1 cellular context compared by ENCODE assay signal in the genomic region with DNA sequence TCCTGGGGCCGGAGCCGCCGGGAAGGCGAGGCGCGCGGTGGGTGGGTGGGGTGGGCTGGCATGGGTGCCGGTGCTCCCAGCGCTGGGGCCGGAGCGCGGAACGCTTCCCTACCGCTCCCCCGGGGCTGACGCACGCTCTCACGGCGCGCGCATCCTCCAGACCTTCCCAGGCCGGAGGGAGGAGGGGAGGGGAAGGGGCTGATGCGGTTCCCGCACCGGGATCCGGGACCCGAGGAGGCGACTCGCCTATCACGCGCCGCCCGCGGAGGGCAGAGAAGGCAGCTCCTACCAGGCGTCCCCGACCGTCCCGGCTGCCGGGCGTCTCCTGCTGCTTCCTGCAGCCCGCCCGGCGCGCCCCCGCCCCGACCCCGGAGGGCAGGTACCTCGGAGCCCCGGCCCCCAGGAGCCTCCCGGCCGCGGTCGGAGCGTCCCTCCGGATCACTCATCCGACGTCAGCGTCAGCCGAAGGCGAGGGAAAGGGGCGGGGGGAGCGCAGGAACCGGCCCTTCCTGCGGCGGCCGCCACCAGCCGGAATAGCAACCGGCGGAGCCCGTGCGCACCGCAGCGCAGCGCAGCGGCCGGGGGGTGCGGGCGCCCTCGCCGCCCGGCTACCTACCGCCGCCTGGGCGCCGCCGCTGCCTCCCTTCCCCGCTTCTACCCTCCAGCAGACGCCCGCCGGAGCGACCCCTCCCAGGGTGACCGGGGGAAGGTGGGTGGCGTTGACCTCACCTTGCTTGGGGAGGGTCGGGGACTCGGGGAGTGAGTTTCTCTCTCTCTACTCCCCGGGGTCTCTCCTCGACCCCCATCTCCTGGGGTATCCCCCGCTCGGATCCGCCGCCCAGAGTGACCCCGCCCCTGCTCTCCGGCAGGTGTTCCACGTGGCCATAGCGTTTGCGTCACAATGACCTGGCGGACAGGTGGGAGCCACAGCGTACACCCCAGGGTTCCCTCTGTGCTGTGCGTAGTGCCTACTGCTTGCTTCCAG.
A peak's percentile ranks its signal among the peaks of the same experiment; 100 is the strongest.
TF ChIP-seq lines count a peak whose summit lies in the region.

A gene (minus strand): TSS at position 457 of the 985 bp plus-strand sequence. CDS start 26,241 bp downstream, outside the sequence.

TF ChIP-seq in K562, 482 proteins besides CTCF, POLR2A, EP300 and RAD21 (continued from another document and continues in another):
- TF ChIP-seq, protein P1, sequence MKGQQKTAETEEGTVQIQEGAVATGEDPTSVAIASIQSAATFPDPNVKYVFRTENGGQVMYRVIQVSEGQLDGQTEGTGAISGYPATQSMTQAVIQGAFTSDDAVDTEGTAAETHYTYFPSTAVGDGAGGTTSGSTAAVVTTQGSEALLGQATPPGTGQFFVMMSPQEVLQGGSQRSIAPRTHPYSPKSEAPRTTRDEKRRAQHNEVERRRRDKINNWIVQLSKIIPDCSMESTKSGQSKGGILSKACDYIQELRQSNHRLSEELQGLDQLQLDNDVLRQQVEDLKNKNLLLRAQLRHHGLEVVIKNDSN (CRISPR knock-in tag; IDR thresholded peaks at IDR 0.05): peak; percentile 50; the same call in 1 of the 2 replicates
- TF ChIP-seq ZNF23 (CRISPR knock-in tag; IDR thresholded peaks at IDR 0.05) (no peak), ZNF3 (CRISPR knock-in tag; IDR thresholded peaks at IDR 0.05) (no peak), MAFG (tag; conservative IDR thresholded peaks at IDR 0.05) (no peak), RHOXF2B (CRISPR knock-in tag; conservative IDR thresholded peaks at IDR 0.05) (no peak), POLR2AphosphoS5 (IDR thresholded peaks at IDR 0.05; ENCODE audit: control insufficient read depth, insufficient read depth, low read depth, low read length) (peak; percentile 52; the same call in 1 of the 2 replicates), ZNF41 (CRISPR knock-in tag; conservative IDR thresholded peaks at IDR 0.05) (no peak), TCF3 (CRISPR knock-in tag; IDR thresholded peaks at IDR 0.05) (no peak), PRPF4 (IDR thresholded peaks at IDR 0.05; ENCODE audit: insufficient read depth, low read depth, low read length, poor library complexity, severe bottlenecking) (no peak), MEF2A (IDR thresholded peaks at IDR 0.05; ENCODE audit: control insufficient read depth, low read depth, low read length) (no peak), MEF2D (tag; conservative IDR thresholded peaks at IDR 0.05; ENCODE audit: low read depth) (no peak), ZNF133 (CRISPR knock-in tag; IDR thresholded peaks at IDR 0.05) (no peak), EP400 (IDR thresholded peaks at IDR 0.05) (peak; percentile 78), GATA2 (CRISPR knock-in tag; IDR thresholded peaks at IDR 0.05) (no peak), XRCC3 (IDR thresholded peaks at IDR 0.05) (no peak), DMBX1 (CRISPR knock-in tag; IDR thresholded peaks at IDR 0.05; ENCODE audit: borderline replicate concordance) (no peak; the same call in 1 of the 2 replicates), ATF1 (CRISPR knock-in tag; IDR thresholded peaks at IDR 0.05) (no peak), ATF1 (tag; IDR thresholded peaks at IDR 0.05) (peak; percentile 80), JUND (IDR thresholded peaks at IDR 0.05; ENCODE audit: borderline replicate concordance, low read depth, low read length) (no peak), JUND (tag; IDR thresholded peaks at IDR 0.05; ENCODE audit: borderline replicate concordance, low read depth, low read length) (no peak; the same call in 2 of the 3 replicates), CREBBP (IDR thresholded peaks at IDR 0.05; ENCODE audit: low read depth, low read length) (no peak)
- TF ChIP-seq, protein P2, sequence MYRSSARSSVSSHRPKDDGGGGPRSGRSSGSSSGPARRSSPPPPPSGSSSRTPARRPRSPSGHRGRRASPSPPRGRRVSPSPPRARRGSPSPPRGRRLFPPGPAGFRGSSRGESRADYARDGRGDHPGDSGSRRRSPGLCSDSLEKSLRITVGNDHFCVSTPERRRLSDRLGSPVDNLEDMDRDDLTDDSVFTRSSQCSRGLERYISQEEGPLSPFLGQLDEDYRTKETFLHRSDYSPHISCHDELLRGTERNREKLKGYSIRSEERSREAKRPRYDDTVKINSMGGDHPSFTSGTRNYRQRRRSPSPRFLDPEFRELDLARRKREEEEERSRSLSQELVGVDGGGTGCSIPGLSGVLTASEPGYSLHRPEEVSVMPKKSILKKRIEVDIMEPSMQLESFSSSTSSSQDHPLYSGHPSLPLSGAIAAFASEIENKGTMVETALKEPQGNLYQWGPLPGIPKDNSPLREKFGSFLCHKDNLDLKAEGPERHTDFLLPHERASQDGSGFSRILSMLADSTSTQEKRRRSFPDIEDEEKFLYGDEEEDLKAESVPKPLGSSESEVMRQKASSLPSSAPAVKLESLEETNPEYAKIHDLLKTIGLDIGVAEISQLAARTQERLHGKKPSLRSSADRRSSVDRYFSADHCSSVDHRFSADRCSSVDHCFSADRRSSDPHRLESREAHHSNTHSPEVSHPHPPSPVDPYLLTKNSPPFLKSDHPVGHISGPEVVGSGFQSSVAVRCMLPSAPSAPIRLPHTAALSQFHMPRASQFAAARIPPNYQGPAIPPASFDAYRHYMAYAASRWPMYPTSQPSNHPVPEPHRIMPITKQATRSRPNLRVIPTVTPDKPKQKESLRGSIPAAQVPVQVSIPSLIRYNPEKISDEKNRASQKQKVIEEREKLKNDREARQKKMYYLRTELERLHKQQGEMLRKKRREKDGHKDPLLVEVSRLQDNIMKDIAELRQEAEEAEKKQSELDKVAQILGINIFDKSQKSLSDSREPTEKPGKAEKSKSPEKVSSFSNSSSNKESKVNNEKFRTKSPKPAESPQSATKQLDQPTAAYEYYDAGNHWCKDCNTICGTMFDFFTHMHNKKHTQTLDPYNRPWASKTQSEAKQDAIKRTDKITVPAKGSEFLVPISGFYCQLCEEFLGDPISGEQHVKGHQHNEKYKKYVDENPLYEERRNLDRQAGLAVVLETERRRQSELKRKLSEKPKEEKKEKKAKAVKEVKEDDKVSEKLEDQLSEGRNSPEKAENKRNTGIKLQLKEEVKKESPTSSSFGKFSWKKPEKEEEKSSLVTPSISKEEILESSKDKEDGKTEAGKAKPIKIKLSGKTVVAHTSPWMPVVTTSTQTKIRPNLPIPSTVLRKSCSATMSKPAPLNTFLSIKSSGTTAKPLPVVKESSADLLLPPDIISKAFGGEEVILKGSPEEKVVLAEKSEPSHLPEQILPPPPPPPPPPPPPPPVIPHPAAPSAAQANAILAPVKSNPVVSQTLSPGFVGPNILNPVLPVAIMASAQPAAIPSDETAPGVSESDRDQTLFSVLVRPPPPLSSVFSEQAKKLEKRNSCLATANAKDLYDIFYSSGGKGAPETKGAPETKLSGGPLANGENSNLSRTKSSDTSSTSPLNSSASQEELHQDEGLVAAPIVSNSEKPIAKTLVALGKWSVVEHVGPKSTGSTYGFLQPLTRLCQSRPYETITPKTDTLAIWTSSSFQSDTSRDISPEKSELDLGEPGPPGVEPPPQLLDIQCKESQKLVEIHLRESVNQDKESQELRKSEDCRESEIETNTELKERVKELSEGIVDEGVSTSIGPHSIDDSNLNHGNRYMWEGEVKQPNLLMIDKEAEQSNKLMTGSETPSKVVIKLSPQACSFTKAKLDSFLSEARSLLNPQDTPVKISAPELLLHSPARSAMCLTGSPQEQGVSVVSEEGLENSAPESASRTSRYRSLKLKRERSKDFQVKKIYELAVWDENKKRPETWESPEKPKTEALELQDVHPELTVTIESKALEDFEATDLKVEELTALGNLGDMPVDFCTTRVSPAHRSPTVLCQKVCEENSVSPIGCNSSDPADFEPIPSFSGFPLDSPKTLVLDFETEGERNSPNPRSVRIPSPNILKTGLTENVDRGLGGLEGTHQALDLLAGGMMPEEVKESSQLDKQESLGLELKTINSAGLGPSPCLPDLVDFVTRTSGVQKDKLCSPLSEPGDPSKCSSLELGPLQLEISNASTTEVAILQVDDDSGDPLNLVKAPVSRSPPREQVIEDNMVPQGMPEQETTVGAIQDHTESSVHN (IDR thresholded peaks at IDR 0.05; ENCODE audit: borderline replicate concordance in 1 of 2, low read depth in 1 of 2): no peak
- TF ChIP-seq, protein P3, sequence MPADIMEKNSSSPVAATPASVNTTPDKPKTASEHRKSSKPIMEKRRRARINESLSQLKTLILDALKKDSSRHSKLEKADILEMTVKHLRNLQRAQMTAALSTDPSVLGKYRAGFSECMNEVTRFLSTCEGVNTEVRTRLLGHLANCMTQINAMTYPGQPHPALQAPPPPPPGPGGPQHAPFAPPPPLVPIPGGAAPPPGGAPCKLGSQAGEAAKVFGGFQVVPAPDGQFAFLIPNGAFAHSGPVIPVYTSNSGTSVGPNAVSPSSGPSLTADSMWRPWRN (IDR thresholded peaks at IDR 0.05; ENCODE audit: low read depth): no peak
- TF ChIP-seq, protein P4, sequence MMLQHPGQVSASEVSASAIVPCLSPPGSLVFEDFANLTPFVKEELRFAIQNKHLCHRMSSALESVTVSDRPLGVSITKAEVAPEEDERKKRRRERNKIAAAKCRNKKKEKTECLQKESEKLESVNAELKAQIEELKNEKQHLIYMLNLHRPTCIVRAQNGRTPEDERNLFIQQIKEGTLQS (IDR thresholded peaks at IDR 0.05): no peak
- TF ChIP-seq, protein P4 (CRISPR knock-in tag; conservative IDR thresholded peaks at IDR 0.05): no peak
- TF ChIP-seq, protein P5, sequence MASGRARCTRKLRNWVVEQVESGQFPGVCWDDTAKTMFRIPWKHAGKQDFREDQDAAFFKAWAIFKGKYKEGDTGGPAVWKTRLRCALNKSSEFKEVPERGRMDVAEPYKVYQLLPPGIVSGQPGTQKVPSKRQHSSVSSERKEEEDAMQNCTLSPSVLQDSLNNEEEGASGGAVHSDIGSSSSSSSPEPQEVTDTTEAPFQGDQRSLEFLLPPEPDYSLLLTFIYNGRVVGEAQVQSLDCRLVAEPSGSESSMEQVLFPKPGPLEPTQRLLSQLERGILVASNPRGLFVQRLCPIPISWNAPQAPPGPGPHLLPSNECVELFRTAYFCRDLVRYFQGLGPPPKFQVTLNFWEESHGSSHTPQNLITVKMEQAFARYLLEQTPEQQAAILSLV (tag; IDR thresholded peaks at IDR 0.05): no peak
- TF ChIP-seq, protein P6, sequence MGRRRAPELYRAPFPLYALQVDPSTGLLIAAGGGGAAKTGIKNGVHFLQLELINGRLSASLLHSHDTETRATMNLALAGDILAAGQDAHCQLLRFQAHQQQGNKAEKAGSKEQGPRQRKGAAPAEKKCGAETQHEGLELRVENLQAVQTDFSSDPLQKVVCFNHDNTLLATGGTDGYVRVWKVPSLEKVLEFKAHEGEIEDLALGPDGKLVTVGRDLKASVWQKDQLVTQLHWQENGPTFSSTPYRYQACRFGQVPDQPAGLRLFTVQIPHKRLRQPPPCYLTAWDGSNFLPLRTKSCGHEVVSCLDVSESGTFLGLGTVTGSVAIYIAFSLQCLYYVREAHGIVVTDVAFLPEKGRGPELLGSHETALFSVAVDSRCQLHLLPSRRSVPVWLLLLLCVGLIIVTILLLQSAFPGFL (CRISPR knock-in tag; IDR thresholded peaks at IDR 0.05): no peak
- TF ChIP-seq, protein P7, sequence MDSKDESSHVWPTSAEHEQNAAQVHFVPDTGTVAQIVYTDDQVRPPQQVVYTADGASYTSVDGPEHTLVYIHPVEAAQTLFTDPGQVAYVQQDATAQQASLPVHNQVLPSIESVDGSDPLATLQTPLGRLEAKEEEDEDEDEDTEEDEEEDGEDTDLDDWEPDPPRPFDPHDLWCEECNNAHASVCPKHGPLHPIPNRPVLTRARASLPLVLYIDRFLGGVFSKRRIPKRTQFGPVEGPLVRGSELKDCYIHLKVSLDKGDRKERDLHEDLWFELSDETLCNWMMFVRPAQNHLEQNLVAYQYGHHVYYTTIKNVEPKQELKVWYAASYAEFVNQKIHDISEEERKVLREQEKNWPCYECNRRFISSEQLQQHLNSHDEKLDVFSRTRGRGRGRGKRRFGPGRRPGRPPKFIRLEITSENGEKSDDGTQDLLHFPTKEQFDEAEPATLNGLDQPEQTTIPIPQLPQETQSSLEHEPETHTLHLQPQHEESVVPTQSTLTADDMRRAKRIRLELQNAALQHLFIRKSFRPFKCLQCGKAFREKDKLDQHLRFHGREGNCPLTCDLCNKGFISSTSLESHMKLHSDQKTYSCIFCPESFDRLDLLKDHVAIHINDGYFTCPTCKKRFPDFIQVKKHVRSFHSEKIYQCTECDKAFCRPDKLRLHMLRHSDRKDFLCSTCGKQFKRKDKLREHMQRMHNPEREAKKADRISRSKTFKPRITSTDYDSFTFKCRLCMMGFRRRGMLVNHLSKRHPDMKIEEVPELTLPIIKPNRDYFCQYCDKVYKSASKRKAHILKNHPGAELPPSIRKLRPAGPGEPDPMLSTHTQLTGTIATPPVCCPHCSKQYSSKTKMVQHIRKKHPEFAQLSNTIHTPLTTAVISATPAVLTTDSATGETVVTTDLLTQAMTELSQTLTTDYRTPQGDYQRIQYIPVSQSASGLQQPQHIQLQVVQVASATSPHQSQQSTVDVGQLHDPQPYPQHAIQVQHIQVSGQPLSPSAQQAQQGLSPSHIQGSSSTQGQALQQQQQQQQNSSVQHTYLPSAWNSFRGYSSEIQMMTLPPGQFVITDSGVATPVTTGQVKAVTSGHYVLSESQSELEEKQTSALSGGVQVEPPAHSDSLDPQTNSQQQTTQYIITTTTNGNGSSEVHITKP (IDR thresholded peaks at IDR 0.05; ENCODE audit: partially characterized antibody): no peak
- TF ChIP-seq, protein P8, sequence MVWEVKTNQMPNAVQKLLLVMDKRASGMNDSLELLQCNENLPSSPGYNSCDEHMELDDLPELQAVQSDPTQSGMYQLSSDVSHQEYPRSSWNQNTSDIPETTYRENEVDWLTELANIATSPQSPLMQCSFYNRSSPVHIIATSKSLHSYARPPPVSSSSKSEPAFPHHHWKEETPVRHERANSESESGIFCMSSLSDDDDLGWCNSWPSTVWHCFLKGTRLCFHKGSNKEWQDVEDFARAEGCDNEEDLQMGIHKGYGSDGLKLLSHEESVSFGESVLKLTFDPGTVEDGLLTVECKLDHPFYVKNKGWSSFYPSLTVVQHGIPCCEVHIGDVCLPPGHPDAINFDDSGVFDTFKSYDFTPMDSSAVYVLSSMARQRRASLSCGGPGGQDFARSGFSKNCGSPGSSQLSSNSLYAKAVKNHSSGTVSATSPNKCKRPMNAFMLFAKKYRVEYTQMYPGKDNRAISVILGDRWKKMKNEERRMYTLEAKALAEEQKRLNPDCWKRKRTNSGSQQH (CRISPR knock-in tag; IDR thresholded peaks at IDR 0.05): no peak
- TF ChIP-seq, protein P9, sequence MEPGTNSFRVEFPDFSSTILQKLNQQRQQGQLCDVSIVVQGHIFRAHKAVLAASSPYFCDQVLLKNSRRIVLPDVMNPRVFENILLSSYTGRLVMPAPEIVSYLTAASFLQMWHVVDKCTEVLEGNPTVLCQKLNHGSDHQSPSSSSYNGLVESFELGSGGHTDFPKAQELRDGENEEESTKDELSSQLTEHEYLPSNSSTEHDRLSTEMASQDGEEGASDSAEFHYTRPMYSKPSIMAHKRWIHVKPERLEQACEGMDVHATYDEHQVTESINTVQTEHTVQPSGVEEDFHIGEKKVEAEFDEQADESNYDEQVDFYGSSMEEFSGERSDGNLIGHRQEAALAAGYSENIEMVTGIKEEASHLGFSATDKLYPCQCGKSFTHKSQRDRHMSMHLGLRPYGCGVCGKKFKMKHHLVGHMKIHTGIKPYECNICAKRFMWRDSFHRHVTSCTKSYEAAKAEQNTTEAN (CRISPR knock-in tag; IDR thresholded peaks at IDR 0.05): no peak
- TF ChIP-seq, protein P10, sequence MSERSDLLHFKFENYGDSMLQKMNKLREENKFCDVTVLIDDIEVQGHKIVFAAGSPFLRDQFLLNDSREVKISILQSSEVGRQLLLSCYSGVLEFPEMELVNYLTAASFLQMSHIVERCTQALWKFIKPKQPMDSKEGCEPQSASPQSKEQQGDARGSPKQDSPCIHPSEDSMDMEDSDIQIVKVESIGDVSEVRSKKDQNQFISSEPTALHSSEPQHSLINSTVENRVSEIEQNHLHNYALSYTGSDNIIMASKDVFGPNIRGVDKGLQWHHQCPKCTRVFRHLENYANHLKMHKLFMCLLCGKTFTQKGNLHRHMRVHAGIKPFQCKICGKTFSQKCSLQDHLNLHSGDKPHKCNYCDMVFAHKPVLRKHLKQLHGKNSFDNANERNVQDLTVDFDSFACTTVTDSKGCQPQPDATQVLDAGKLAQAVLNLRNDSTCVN (CRISPR knock-in tag; IDR thresholded peaks at IDR 0.05): no peak
